In the genomic region with DNA sequence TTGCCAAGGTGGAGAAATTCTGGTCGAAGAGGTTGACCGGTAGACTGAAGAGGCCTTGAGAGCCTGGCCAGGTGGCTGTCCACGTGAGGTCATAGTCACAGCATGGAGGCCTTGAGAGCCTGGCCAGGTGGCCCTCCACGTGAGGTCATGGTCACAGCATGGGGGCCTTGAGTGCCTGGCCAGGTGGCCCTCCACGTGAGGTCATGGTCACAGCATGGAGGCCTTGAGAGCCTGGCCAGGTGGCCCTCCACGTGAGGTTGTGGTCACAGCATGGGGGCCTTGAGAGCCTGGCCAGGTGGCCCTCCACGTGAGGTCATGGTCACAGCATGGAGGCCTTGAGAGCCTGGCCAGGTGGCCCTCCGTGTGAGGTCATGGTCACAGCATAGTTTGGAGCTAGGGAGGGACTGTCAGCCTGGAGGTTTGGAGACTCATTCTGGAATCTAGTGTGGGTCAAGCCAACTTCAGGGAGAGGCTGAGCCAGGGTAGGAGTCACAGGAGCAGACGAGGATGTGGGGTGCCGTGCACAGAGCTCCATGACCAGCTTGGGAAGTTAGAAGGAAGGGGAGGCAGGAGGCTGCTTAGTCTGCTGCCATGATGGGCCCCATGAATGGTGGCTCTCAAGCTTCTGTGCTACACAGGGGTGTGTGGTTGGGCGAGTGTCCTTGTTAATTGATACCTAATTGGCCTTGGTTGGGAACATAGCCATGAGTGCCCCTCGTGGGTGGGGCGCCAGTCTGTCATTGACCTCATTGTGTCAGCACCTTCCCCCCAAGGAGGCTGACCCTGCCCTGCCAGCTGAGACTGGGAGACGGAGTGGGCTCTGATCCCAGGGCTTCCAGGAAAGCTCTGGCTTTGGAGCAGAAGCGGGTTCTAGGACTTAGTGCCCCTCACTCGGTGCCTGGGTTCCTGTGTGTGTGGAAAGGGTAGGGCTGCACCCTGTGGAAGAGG, we compare ENCODE assay signal across 12 cellular contexts. TPM values are rescaled to one million over a fixed set of nuclear protein-coding genes. Genes with fewer than 3 reads are reported as not detected.
DNase-seq lines count a peak whose midpoint lies in the region; ATAC-seq and TF ChIP-seq lines count a peak whose summit lies in the region.
"Had no signal": no experiment of that assay in that cellular context is flagged by ENCODE, and none has a peak within 500 bp of the region (broad histone marks: within the 10 kb centered on the region; RNA-seq: fewer than 3 reads in every experiment).

No MANE protein-coding gene starts in this region.

- H3K4me1 ChIP-seq in naive thymus-derived CD4-positive, alpha-beta T cell (ENCODE audit: control insufficient read depth in 2 of 2, insufficient read depth in 2 of 2, low read length in 2 of 2), result peaks cover 14 to 22% of the 10 kb centered on the region in 2 donors
- H3K4me1 ChIP-seq in MM.1S (ENCODE audit: low read length), result peaks cover 5% of the 10 kb centered on the region; the same call in 1 of the 2 replicates

- intact Hi-C loops in CD14-positive monocyte (cut with micrococcal nuclease), result no loop called here
- intact Hi-C loops in naive thymus-derived CD4-positive, alpha-beta T cell (cut with micrococcal nuclease), result loop anchor here (5.0 to 10.0 kb wide), 7 partner anchors 325 to 1495 kb away; a partner anchor contains a TSS

- H3K27ac ChIP-seq in naive thymus-derived CD4-positive, alpha-beta T cell (ENCODE audit: low read depth, low read length), result no peak overlapping the region
- no peak overlapping the region for H3K27ac ChIP-seq in MM.1S (ENCODE audit: low read length)
- H3K27ac ChIP-seq: ascending aorta had no signal

- peaks cover 13% of the 10 kb centered on the region for H3F3A ChIP-seq in MM.1S (ENCODE audit: insufficient read depth, low read length)

- no peaks in the 10 kb centered on the region for H3K9me3 ChIP-seq in naive thymus-derived CD4-positive, alpha-beta T cell (ENCODE audit: control insufficient read depth in 2 of 3, low read length in 3 of 3)
- no peaks in the 10 kb centered on the region for H3K9me3 ChIP-seq in MM.1S (replicated peaks; ENCODE audit: insufficient read depth, low read length)
- H3K9me3 ChIP-seq: ascending aorta had no signal

- peaks cover 30% of the 10 kb centered on the region for H3K4me1 Mint-ChIP-seq in CD14-positive monocyte
- peaks cover 30% of the 10 kb centered on the region for H3K4me1 Mint-ChIP-seq in activated naive CD8-positive, alpha-beta T cell (ENCODE audit: low read depth)
- peaks cover 22 to 38% (median 33%) of the 10 kb centered on the region in 7 donors for H3K4me1 Mint-ChIP-seq in naive thymus-derived CD4-positive, alpha-beta T cell

- peaks cover 0 to 8% (median 4%) of the 10 kb centered on the region in 7 donors for H3K9me3 Mint-ChIP-seq in CD14-positive monocyte
- H3K9me3 Mint-ChIP-seq in activated naive CD8-positive, alpha-beta T cell (ENCODE audit: low read depth), result no peaks in the 10 kb centered on the region
- no peaks in the 10 kb centered on the region for H3K9me3 Mint-ChIP-seq in naive thymus-derived CD4-positive, alpha-beta T cell

- no peak overlapping the region for H3K4me2 ChIP-seq in MM.1S (ENCODE audit: low read depth, low read length)

- H3K27me3 ChIP-seq in H7 (ENCODE audit: control insufficient read depth, insufficient read depth, low read length), result no peaks in the 10 kb centered on the region
- H3K27me3 ChIP-seq in naive thymus-derived CD4-positive, alpha-beta T cell (ENCODE audit: control insufficient read depth in 2 of 2, insufficient read depth in 2 of 2, low read length in 2 of 2), result no peaks in the 10 kb centered on the region
- no peaks in the 10 kb centered on the region for H3K27me3 ChIP-seq in MM.1S (replicated peaks; ENCODE audit: insufficient read depth, low read length)
- H3K27me3 ChIP-seq: ascending aorta had no signal

- peaks cover 49% of the 10 kb centered on the region for H3K79me2 ChIP-seq in MM.1S (ENCODE audit: low read length)

- H3K9me2 ChIP-seq in MM.1S (replicated peaks; ENCODE audit: insufficient read depth, low read length), result no peaks in the 10 kb centered on the region

- H4K20me1 ChIP-seq in MM.1S (ENCODE audit: insufficient read depth, low read length), result peaks cover 6% of the 10 kb centered on the region

- CTCF ChIA-PET in naive thymus-derived CD4-positive, alpha-beta T cell (lab: Charles Lee), result no interaction called here

- H3K4me3 Mint-ChIP-seq in CD14-positive monocyte, result no peak overlapping the region
- H3K4me3 Mint-ChIP-seq in activated naive CD8-positive, alpha-beta T cell, result peak overlapping the region; percentile 45
- peak overlapping the region in 4 of 10 donors; percentile 6 to 51 (median 36) for H3K4me3 Mint-ChIP-seq in naive thymus-derived CD4-positive, alpha-beta T cell

- H3K36me3 ChIP-seq in H7 (replicated peaks; ENCODE audit: control insufficient read depth, insufficient read depth, low read length), result peaks cover 28% of the 10 kb centered on the region
- H3K36me3 ChIP-seq in naive thymus-derived CD4-positive, alpha-beta T cell (ENCODE audit: control insufficient read depth in 2 of 3, insufficient read depth in 3 of 3, low read length in 3 of 3), result peaks cover 20 to 77% (median 40%) of the 10 kb centered on the region in 3 experiments
- peaks cover 10% of the 10 kb centered on the region for H3K36me3 ChIP-seq in MM.1S (replicated peaks; ENCODE audit: insufficient read depth, low read length)

- H3K4me3 ChIP-seq in H7 (ENCODE audit: insufficient read depth, low read depth, low read length) (no peak overlapping the region), MM.1S (ENCODE audit: low read length) (no peak overlapping the region)
- H3K4me3 ChIP-seq in naive thymus-derived CD4-positive, alpha-beta T cell (ENCODE audit: low read length), result no peak overlapping the region
- H3K4me3 ChIP-seq: ascending aorta had no signal

- TF ChIP-seq CTCF in CD14-positive monocyte (IDR thresholded peaks at IDR 0.05), result no peak
- no peak for TF ChIP-seq CTCF in MM.1S (IDR thresholded peaks at IDR 0.05; ENCODE audit: low read length)

- H3K27ac Mint-ChIP-seq in CD14-positive monocyte, result peak overlapping the region in 6 of 7 donors; percentile 1 to 80 (median 50)
- H3K27ac Mint-ChIP-seq in activated naive CD8-positive, alpha-beta T cell, result peak overlapping the region; percentile 66
- peak overlapping the region in 7 of 9 donors; percentile 29 to 72 (median 63) for H3K27ac Mint-ChIP-seq in naive thymus-derived CD4-positive, alpha-beta T cell

- no peak for DNase-seq in CD14-positive monocyte (ENCODE audit: low spot score)
- DNase-seq in H7, result peak; percentile 21
- DNase-seq in naive thymus-derived CD4-positive, alpha-beta T cell, result no peak
- DNase-seq in MM.1S, result no peak
- no peak for DNase-seq in left lobe of liver (ENCODE audit: low spot score)
- no peak for DNase-seq in Ammon's horn (ENCODE audit: low spot score)
- DNase-seq: left colon, NCI-H187, occipital lobe had no signal

- peaks cover 0 to 7% (median under 1%) of the 10 kb centered on the region in 3 donors for H3K27me3 Mint-ChIP-seq in CD14-positive monocyte (ENCODE audit: low read depth in 3 of 3)
- no peaks in the 10 kb centered on the region for H3K27me3 Mint-ChIP-seq in activated naive CD8-positive, alpha-beta T cell
- H3K27me3 Mint-ChIP-seq in naive thymus-derived CD4-positive, alpha-beta T cell, result no peaks in the 10 kb centered on the region

- no peak overlapping the region for H2AFZ ChIP-seq in MM.1S (ENCODE audit: low read length)

- no peak overlapping the region for H3K9ac ChIP-seq in MM.1S (ENCODE audit: low read length)

- no peak for ATAC-seq in naive thymus-derived CD4-positive, alpha-beta T cell
- ATAC-seq in GM19351 (IDR thresholded peaks at IDR 0.05; ENCODE audit: unreplicated experiment) (no peak), left lobe of liver (no peak)
- ATAC-seq: left colon had no signal

- POLR2A ChIA-PET in naive thymus-derived CD4-positive, alpha-beta T cell (lab: Charles Lee), result interaction anchor here (0.7 to 5.2 kb wide), 3 partner anchors 10 to 823 kb away, joined by 3 to 67 read pairs (median 7); a partner anchor contains a TSS

- peaks cover 62 to 70% of the 10 kb centered on the region in 2 donors for H3K36me3 Mint-ChIP-seq in CD14-positive monocyte
- no peaks in the 10 kb centered on the region for H3K36me3 Mint-ChIP-seq in activated naive CD8-positive, alpha-beta T cell
- peaks cover 11 to 30% (median 13%) of the 10 kb centered on the region in 5 donors for H3K36me3 Mint-ChIP-seq in naive thymus-derived CD4-positive, alpha-beta T cell

RNA-seq across cellular contexts. Expression of a gene that starts 4.0 kb away (rescaled TPM):
- under 1 TPM in 1 of 2 donors, not detected in 1; 0.15 TPM for polyA plus RNA-seq in CD14-positive monocyte
- 3.5 and 7.9 TPM in 2 replicates for total RNA-seq in H7 (2014; rRNA removed; shearing (Covaris generic))
- 1 to 10 TPM; 3.5 to 6.1 (median 4.3) TPM for total RNA-seq in naive thymus-derived CD4-positive, alpha-beta T cell
- polyA plus RNA-seq in naive thymus-derived CD4-positive, alpha-beta T cell, result under 1 TPM; 0.09 to 0.16 TPM
- total RNA-seq in left lobe of liver, result 2.2 TPM

RNA-seq across cellular contexts. Expression of a gene that starts 10.6 kb away (rescaled TPM):
- 1 to 10 TPM; 3.6 to 5.8 TPM for polyA plus RNA-seq in CD14-positive monocyte
- total RNA-seq in H7 (2014; rRNA removed; shearing (Covaris generic)), result 25.3 and 30.7 TPM in 2 replicates
- 100 to 1,000 TPM; 238 to 685 (median 503) TPM for total RNA-seq in naive thymus-derived CD4-positive, alpha-beta T cell
- 10 to 100 TPM in 1 of 2 donors, 1 to 10 TPM in 1; 6.2 to 16.8 TPM for polyA plus RNA-seq in naive thymus-derived CD4-positive, alpha-beta T cell
- 57.8 TPM for total RNA-seq in left lobe of liver

RNA-seq across cellular contexts. Expression of a gene that starts 13.5 kb away (rescaled TPM):
- polyA plus RNA-seq in CD14-positive monocyte, result not detected
- total RNA-seq in H7 (2014; rRNA removed; shearing (Covaris generic)), result 0.70 and 4.3 TPM in 2 replicates
- total RNA-seq in naive thymus-derived CD4-positive, alpha-beta T cell, result not detected
- not detected for polyA plus RNA-seq in naive thymus-derived CD4-positive, alpha-beta T cell
- 2.4 TPM for total RNA-seq in left lobe of liver

RNA-seq across cellular contexts. Expression of a gene that starts 43.1 kb away (rescaled TPM):
- polyA plus RNA-seq in CD14-positive monocyte, result under 1 TPM in 1 of 2 donors, not detected in 1; 0.38 TPM
- not detected in 2 replicates for total RNA-seq in H7 (2014; rRNA removed; shearing (Covaris generic))
- 10 to 100 TPM in 1 of 5 experiments, 1 to 10 TPM in 2, under 1 TPM in 1, not detected in 1; 0.85 to 12.8 (median 2.2) TPM for total RNA-seq in naive thymus-derived CD4-positive, alpha-beta T cell
- polyA plus RNA-seq in naive thymus-derived CD4-positive, alpha-beta T cell, result 1 to 10 TPM; 2.5 to 5.5 TPM
- total RNA-seq in left lobe of liver, result not detected
- total RNA-seq: ascending aorta, left colon, occipital lobe had no signal

RNA-seq across cellular contexts. Expression of a gene that starts 44.3 kb away (rescaled TPM):
- polyA plus RNA-seq in CD14-positive monocyte, result not detected
- 13.4 and 17.7 TPM in 2 replicates for total RNA-seq in H7 (2014; rRNA removed; shearing (Covaris generic))
- 1 to 10 TPM in 1 of 5 experiments, under 1 TPM in 1, not detected in 3; 0.10 to 1.8 TPM for total RNA-seq in naive thymus-derived CD4-positive, alpha-beta T cell
- polyA plus RNA-seq in naive thymus-derived CD4-positive, alpha-beta T cell, result under 1 TPM; 0.23 to 0.40 TPM
- total RNA-seq in left lobe of liver, result 0.33 TPM

Comparison
In these comparisons a context has a peak if more than half of its experiments do, and no peak if none do; other contexts are left out.
1. intact Hi-C loops: an anchor here in naive thymus-derived CD4-positive, alpha-beta T cell (5.0 to 10.0 kb wide); none called in CD14-positive monocyte.